Comparison of ENCODE assay signal across 1 cellular context in genomic region chr1:31063636-31064035, GRCh38.
TF ChIP-seq lines count a peak whose summit lies in the region.

No MANE protein-coding gene starts in this region.

TF ChIP-seq in GM23338, 12 proteins besides CTCF, POLR2A, EP300 and RAD21 (continued from another document):
- no peak for TF ChIP-seq ZNF462 (CRISPR knock-in tag; IDR thresholded peaks at IDR 0.05)
- no peak for TF ChIP-seq NANOG (IDR thresholded peaks at IDR 0.05; ENCODE audit: borderline replicate concordance)
- no peak for TF ChIP-seq REST (IDR thresholded peaks at IDR 0.05; ENCODE audit: unreplicated experiment)
- TF ChIP-seq ETS1 (IDR thresholded peaks at IDR 0.05): no peak
- no peak for TF ChIP-seq ZNF114 (CRISPR knock-in tag; IDR thresholded peaks at IDR 0.05)
